1 cellular context compared by ENCODE assay signal in genomic region chr20:25309395-25310267, GRCh38.
TF ChIP-seq lines count a peak whose summit lies in the region.

No MANE protein-coding gene starts in this region.

TF ChIP-seq in HepG2, 621 proteins besides CTCF, POLR2A, EP300 and RAD21 (continued from another document and continues in another):
- TF ChIP-seq, protein P1, sequence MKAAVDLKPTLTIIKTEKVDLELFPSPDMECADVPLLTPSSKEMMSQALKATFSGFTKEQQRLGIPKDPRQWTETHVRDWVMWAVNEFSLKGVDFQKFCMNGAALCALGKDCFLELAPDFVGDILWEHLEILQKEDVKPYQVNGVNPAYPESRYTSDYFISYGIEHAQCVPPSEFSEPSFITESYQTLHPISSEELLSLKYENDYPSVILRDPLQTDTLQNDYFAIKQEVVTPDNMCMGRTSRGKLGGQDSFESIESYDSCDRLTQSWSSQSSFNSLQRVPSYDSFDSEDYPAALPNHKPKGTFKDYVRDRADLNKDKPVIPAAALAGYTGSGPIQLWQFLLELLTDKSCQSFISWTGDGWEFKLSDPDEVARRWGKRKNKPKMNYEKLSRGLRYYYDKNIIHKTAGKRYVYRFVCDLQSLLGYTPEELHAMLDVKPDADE (CRISPR knock-in tag; IDR thresholded peaks at IDR 0.05) = no peak
- TF ChIP-seq MIER3 (CRISPR knock-in tag; IDR thresholded peaks at IDR 0.05; ENCODE audit: borderline replicate concordance) (no peak), ZKSCAN1 (IDR thresholded peaks at IDR 0.05; ENCODE audit: low read length) (no peak), ESRRA (CRISPR knock-in tag; IDR thresholded peaks at IDR 0.05; ENCODE audit: low read depth) (no peak; the same call in 1 of the 2 replicates), SMC3 (IDR thresholded peaks at IDR 0.05; ENCODE audit: low read length) (no peak), REXO4 (CRISPR knock-in tag; IDR thresholded peaks at IDR 0.05; ENCODE audit: borderline replicate concordance) (no peak), PRMT3 (CRISPR knock-in tag; IDR thresholded peaks at IDR 0.05; ENCODE audit: borderline replicate concordance, low read depth) (no peak), CENPT (CRISPR knock-in tag; IDR thresholded peaks at IDR 0.05; ENCODE audit: low read depth) (no peak; the same call in 1 of the 2 replicates), KLF16 (CRISPR knock-in tag; IDR thresholded peaks at IDR 0.05) (0 out of 4 replicates have a peak, but pooled peaks of 1 of the 2 experiments have one; percentile 22), ZNF484 (CRISPR knock-in tag; IDR thresholded peaks at IDR 0.05; ENCODE audit: borderline replicate concordance, low read depth) (no peak), PAF1 (CRISPR knock-in tag; IDR thresholded peaks at IDR 0.05) (no peak), ZNF354B (CRISPR knock-in tag; IDR thresholded peaks at IDR 0.05) (0 out of 2 replicates have a peak, but pooled peaks have one; percentile 60), ZNF883 (CRISPR knock-in tag; IDR thresholded peaks at IDR 0.05; ENCODE audit: not compliant biosample characterization) (no peak), GATA4 (IDR thresholded peaks at IDR 0.05; ENCODE audit: borderline replicate concordance, low read depth) (no peak), ZNF292 (CRISPR knock-in tag; IDR thresholded peaks at IDR 0.05; ENCODE audit: borderline replicate concordance, low read depth) (no peak; the same call in 1 of the 2 replicates), ZNF253 (CRISPR knock-in tag; IDR thresholded peaks at IDR 0.05; ENCODE audit: borderline replicate concordance) (no peak), ZNF691 (CRISPR knock-in tag; IDR thresholded peaks at IDR 0.05; ENCODE audit: borderline replicate concordance, low read depth) (no peak), MEF2D (CRISPR knock-in tag; IDR thresholded peaks at IDR 0.05) (0 out of 2 replicates have a peak, but pooled peaks have one; percentile 49), CREBL2 (CRISPR knock-in tag; IDR thresholded peaks at IDR 0.05; ENCODE audit: borderline replicate concordance) (no peak), IKZF1 (IDR thresholded peaks at IDR 0.05) (no peak), HDAC2 (CRISPR knock-in tag; IDR thresholded peaks at IDR 0.05) (no peak), SNAI1 (CRISPR knock-in tag; IDR thresholded peaks at IDR 0.05; ENCODE audit: borderline replicate concordance) (no peak), MAZ (IDR thresholded peaks at IDR 0.05; ENCODE audit: borderline replicate concordance, low read depth, low read length) (peak; percentile 18; the same call in 1 of the 2 replicates), MAZ (CRISPR knock-in tag; IDR thresholded peaks at IDR 0.05; ENCODE audit: low read depth) (no peak), ZNF709 (CRISPR knock-in tag; IDR thresholded peaks at IDR 0.05) (no peak), TFE3 (CRISPR knock-in tag; IDR thresholded peaks at IDR 0.05) (no peak; the same call in 1 of the 2 replicates), ZBTB44 (CRISPR knock-in tag; IDR thresholded peaks at IDR 0.05) (0 out of 2 replicates have a peak, but pooled peaks have one; percentile 41), ZNF678 (CRISPR knock-in tag; IDR thresholded peaks at IDR 0.05) (no peak), SNAPC2 (CRISPR knock-in tag; IDR thresholded peaks at IDR 0.05) (peak; percentile 55; the same call in 1 of the 2 replicates), MEIS2 (CRISPR knock-in tag; IDR thresholded peaks at IDR 0.05) (no peak), ZNF574 (CRISPR knock-in tag; IDR thresholded peaks at IDR 0.05) (peak; percentile 14; the same call in 1 of the 2 replicates), MBD4 (IDR thresholded peaks at IDR 0.05; ENCODE audit: borderline replicate concordance, low read length) (no peak), NCOA1 (CRISPR knock-in tag; IDR thresholded peaks at IDR 0.05) (no peak)
- TF ChIP-seq, protein P2, sequence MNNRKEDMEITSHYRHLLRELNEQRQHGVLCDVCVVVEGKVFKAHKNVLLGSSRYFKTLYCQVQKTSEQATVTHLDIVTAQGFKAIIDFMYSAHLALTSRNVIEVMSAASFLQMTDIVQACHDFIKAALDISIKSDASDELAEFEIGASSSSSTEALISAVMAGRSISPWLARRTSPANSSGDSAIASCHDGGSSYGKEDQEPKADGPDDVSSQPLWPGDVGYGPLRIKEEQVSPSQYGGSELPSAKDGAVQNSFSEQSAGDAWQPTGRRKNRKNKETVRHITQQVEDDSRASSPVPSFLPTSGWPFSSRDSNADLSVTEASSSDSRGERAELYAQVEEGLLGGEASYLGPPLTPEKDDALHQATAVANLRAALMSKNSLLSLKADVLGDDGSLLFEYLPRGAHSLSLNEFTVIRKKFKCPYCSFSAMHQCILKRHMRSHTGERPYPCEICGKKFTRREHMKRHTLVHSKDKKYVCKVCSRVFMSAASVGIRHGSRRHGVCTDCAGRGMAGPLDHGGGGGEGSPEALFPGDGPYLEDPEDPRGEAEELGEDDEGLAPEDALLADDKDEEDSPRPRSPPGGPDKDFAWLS (CRISPR knock-in tag; IDR thresholded peaks at IDR 0.05; ENCODE audit: borderline replicate concordance) = no peak
- TF ChIP-seq, protein P3, sequence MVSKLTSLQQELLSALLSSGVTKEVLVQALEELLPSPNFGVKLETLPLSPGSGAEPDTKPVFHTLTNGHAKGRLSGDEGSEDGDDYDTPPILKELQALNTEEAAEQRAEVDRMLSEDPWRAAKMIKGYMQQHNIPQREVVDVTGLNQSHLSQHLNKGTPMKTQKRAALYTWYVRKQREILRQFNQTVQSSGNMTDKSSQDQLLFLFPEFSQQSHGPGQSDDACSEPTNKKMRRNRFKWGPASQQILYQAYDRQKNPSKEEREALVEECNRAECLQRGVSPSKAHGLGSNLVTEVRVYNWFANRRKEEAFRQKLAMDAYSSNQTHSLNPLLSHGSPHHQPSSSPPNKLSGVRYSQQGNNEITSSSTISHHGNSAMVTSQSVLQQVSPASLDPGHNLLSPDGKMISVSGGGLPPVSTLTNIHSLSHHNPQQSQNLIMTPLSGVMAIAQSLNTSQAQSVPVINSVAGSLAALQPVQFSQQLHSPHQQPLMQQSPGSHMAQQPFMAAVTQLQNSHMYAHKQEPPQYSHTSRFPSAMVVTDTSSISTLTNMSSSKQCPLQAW (CRISPR knock-in tag; IDR thresholded peaks at IDR 0.05) = no peak; the same call in 1 of the 2 replicates
- TF ChIP-seq, protein P4, sequence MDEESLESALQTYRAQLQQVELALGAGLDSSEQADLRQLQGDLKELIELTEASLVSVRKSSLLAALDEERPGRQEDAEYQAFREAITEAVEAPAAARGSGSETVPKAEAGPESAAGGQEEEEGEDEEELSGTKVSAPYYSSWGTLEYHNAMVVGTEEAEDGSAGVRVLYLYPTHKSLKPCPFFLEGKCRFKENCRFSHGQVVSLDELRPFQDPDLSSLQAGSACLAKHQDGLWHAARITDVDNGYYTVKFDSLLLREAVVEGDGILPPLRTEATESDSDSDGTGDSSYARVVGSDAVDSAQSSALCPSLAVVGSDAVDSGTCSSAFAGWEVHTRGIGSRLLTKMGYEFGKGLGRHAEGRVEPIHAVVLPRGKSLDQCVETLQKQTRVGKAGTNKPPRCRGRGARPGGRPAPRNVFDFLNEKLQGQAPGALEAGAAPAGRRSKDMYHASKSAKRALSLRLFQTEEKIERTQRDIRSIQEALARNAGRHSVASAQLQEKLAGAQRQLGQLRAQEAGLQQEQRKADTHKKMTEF (CRISPR knock-in tag; IDR thresholded peaks at IDR 0.05) = no peak
- TF ChIP-seq, protein P5, sequence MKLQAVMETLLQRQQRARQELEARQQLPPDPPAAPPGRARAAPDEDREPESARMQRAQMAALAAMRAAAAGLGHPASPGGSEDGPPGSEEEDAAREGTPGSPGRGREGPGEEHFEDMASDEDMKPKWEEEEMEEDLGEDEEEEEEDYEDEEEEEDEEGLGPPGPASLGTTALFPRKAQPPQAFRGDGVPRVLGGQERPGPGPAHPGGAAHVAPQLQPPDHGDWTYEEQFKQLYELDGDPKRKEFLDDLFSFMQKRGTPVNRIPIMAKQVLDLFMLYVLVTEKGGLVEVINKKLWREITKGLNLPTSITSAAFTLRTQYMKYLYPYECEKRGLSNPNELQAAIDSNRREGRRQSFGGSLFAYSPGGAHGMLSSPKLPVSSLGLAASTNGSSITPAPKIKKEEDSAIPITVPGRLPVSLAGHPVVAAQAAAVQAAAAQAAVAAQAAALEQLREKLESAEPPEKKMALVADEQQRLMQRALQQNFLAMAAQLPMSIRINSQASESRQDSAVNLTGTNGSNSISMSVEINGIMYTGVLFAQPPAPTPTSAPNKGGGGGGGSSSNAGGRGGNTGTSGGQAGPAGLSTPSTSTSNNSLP (IDR thresholded peaks at IDR 0.05; ENCODE audit: low read depth, low read length) = no peak
- TF ChIP-seq, protein P6, sequence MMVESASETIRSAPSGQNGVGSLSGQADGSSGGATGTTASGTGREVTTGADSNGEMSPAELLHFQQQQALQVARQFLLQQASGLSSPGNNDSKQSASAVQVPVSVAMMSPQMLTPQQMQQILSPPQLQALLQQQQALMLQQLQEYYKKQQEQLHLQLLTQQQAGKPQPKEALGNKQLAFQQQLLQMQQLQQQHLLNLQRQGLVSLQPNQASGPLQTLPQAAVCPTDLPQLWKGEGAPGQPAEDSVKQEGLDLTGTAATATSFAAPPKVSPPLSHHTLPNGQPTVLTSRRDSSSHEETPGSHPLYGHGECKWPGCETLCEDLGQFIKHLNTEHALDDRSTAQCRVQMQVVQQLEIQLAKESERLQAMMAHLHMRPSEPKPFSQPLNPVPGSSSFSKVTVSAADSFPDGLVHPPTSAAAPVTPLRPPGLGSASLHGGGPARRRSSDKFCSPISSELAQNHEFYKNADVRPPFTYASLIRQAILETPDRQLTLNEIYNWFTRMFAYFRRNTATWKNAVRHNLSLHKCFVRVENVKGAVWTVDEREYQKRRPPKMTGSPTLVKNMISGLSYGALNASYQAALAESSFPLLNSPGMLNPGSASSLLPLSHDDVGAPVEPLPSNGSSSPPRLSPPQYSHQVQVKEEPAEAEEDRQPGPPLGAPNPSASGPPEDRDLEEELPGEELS (CRISPR knock-in tag; IDR thresholded peaks at IDR 0.05) = no peak
- TF ChIP-seq, protein P7, sequence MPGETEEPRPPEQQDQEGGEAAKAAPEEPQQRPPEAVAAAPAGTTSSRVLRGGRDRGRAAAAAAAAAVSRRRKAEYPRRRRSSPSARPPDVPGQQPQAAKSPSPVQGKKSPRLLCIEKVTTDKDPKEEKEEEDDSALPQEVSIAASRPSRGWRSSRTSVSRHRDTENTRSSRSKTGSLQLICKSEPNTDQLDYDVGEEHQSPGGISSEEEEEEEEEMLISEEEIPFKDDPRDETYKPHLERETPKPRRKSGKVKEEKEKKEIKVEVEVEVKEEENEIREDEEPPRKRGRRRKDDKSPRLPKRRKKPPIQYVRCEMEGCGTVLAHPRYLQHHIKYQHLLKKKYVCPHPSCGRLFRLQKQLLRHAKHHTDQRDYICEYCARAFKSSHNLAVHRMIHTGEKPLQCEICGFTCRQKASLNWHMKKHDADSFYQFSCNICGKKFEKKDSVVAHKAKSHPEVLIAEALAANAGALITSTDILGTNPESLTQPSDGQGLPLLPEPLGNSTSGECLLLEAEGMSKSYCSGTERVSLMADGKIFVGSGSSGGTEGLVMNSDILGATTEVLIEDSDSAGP (CRISPR knock-in tag; IDR thresholded peaks at IDR 0.05; ENCODE audit: borderline replicate concordance) = peak; percentile 79; the same call in 1 of the 2 replicates
